In the genomic region with DNA sequence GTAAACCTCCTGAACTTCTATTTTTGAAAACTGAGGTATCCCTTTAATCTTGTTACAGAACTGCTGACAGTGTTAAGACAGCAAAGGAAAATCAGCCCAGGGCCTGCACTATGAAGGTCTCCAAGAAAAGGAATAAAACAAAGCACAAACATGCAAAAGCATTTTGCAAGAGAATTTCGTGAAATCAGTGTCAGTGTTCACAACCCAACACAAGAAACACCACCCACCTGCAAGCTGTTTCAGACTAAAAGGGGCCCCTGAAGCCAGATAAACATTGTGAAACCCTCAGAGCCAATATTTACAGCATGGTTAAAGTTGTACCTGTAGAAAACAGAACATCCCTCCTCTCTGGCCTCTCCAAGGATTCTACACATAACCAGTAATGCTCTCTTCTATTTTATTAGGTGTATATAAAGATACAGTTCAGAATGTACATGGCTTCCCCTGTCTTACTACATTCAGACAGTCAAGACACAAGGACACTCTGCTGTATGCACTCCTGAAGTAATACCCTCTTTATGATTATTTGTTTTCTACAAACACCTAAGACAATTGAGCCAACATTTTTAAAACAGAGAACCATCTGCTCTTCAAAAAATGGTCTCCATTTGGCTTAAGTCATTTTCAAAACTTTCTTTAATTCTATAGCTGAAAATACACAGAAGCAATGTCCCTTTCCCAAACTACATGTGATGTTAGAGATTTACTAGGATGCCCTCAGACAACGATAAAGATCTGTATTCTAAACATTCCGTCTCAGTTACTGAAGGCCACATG, we compare ENCODE assay signal across 1 cellular context.
TF ChIP-seq lines count a peak whose summit lies in the region.

No MANE protein-coding gene starts in this region.

TF ChIP-seq in HepG2, 621 proteins besides CTCF, POLR2A, EP300 and RAD21 (continued from another document and continues in another):
- TF ChIP-seq ZNF142 (CRISPR knock-in tag; IDR thresholded peaks at IDR 0.05) (0 out of 2 replicates have a peak, but pooled peaks have one; percentile 55), KLF11 (CRISPR knock-in tag; IDR thresholded peaks at IDR 0.05) (peak; percentile 86; the same call in 1 of the 2 replicates), ZNF446 (CRISPR knock-in tag; IDR thresholded peaks at IDR 0.05) (no peak), ZBTB21 (CRISPR knock-in tag; IDR thresholded peaks at IDR 0.05) (no peak), PBX2 (CRISPR knock-in tag; IDR thresholded peaks at IDR 0.05) (no peak), E2F5 (CRISPR knock-in tag; conservative IDR thresholded peaks at IDR 0.05) (no peak), HDAC1 (CRISPR knock-in tag; IDR thresholded peaks at IDR 0.05) (peak; percentile 94), SETDB1 (CRISPR knock-in tag; IDR thresholded peaks at IDR 0.05; ENCODE audit: borderline replicate concordance) (no peak), PRDM4 (CRISPR knock-in tag; IDR thresholded peaks at IDR 0.05; ENCODE audit: borderline replicate concordance) (no peak), MAFF (IDR thresholded peaks at IDR 0.05; ENCODE audit: low read depth, low read length) (0 out of 2 replicates have a peak, but pooled peaks have one; percentile 1), TCF12 (IDR thresholded peaks at IDR 0.05) (no peak), TCF12 (CRISPR knock-in tag; IDR thresholded peaks at IDR 0.05) (peak; percentile 97), CBX5 (CRISPR knock-in tag; IDR thresholded peaks at IDR 0.05; ENCODE audit: borderline replicate concordance) (peak; percentile 92; the same call in 1 of the 2 replicates), ZSCAN20 (CRISPR knock-in tag; IDR thresholded peaks at IDR 0.05; ENCODE audit: borderline replicate concordance) (peak; percentile 96), HOXA7 (CRISPR knock-in tag; IDR thresholded peaks at IDR 0.05) (no peak), ZFP36L2 (CRISPR knock-in tag; IDR thresholded peaks at IDR 0.05) (no peak), ZNF44 (CRISPR knock-in tag; IDR thresholded peaks at IDR 0.05) (no peak), XRCC5 (optimal IDR thresholded peaks at IDR 0.05; ENCODE audit: low read length) (peak; percentile 66), ZNF616 (CRISPR knock-in tag; IDR thresholded peaks at IDR 0.05; ENCODE audit: low read depth) (no peak), PAXIP1 (CRISPR knock-in tag; conservative IDR thresholded peaks at IDR 0.05) (peak; percentile 100), PBX3 (CRISPR knock-in tag; IDR thresholded peaks at IDR 0.05; ENCODE audit: borderline replicate concordance) (no peak), NCOR1 (IDR thresholded peaks at IDR 0.05; ENCODE audit: borderline replicate concordance, low read length) (peak; percentile 56; the same call in 1 of the 2 replicates), TSC22D2 (CRISPR knock-in tag; IDR thresholded peaks at IDR 0.05; ENCODE audit: borderline replicate concordance) (no peak; the same call in 1 of the 2 replicates), ZNF484 (CRISPR knock-in tag; IDR thresholded peaks at IDR 0.05; ENCODE audit: borderline replicate concordance, low read depth) (no peak)
- TF ChIP-seq, protein P1, sequence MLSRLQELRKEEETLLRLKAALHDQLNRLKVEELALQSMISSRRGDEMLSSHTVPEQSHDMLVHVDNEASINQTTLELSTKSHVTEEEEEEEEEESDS (CRISPR knock-in tag; IDR thresholded peaks at IDR 0.05; ENCODE audit: borderline replicate concordance), result peak; percentile 89; the same call in 1 of the 2 replicates
- TF ChIP-seq, protein P2, sequence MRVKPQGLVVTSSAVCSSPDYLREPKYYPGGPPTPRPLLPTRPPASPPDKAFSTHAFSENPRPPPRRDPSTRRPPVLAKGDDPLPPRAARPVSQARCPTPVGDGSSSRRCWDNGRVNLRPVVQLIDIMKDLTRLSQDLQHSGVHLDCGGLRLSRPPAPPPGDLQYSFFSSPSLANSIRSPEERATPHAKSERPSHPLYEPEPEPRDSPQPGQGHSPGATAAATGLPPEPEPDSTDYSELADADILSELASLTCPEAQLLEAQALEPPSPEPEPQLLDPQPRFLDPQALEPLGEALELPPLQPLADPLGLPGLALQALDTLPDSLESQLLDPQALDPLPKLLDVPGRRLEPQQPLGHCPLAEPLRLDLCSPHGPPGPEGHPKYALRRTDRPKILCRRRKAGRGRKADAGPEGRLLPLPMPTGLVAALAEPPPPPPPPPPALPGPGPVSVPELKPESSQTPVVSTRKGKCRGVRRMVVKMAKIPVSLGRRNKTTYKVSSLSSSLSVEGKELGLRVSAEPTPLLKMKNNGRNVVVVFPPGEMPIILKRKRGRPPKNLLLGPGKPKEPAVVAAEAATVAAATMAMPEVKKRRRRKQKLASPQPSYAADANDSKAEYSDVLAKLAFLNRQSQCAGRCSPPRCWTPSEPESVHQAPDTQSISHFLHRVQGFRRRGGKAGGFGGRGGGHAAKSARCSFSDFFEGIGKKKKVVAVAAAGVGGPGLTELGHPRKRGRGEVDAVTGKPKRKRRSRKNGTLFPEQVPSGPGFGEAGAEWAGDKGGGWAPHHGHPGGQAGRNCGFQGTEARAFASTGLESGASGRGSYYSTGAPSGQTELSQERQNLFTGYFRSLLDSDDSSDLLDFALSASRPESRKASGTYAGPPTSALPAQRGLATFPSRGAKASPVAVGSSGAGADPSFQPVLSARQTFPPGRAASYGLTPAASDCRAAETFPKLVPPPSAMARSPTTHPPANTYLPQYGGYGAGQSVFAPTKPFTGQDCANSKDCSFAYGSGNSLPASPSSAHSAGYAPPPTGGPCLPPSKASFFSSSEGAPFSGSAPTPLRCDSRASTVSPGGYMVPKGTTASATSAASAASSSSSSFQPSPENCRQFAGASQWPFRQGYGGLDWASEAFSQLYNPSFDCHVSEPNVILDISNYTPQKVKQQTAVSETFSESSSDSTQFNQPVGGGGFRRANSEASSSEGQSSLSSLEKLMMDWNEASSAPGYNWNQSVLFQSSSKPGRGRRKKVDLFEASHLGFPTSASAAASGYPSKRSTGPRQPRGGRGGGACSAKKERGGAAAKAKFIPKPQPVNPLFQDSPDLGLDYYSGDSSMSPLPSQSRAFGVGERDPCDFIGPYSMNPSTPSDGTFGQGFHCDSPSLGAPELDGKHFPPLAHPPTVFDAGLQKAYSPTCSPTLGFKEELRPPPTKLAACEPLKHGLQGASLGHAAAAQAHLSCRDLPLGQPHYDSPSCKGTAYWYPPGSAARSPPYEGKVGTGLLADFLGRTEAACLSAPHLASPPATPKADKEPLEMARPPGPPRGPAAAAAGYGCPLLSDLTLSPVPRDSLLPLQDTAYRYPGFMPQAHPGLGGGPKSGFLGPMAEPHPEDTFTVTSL (CRISPR knock-in tag; IDR thresholded peaks at IDR 0.05; ENCODE audit: borderline replicate concordance), result peak; percentile 98
- TF ChIP-seq, protein P3, sequence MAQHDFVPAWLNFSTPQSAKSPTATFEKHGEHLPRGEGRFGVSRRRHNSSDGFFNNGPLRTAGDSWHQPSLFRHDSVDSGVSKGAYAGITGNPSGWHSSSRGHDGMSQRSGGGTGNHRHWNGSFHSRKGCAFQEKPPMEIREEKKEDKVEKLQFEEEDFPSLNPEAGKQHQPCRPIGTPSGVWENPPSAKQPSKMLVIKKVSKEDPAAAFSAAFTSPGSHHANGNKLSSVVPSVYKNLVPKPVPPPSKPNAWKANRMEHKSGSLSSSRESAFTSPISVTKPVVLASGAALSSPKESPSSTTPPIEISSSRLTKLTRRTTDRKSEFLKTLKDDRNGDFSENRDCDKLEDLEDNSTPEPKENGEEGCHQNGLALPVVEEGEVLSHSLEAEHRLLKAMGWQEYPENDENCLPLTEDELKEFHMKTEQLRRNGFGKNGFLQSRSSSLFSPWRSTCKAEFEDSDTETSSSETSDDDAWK (CRISPR knock-in tag; IDR thresholded peaks at IDR 0.05), result no peak
